Comparison of ENCODE assay signal across 9 cellular contexts in genomic region chr18:33578371-33579146, GRCh38. TPM values are rescaled to one million over a fixed set of nuclear protein-coding genes. Genes with fewer than 3 reads are reported as not detected.
DNase-seq lines count a peak whose midpoint lies in the region; ATAC-seq, FAIRE-seq and TF ChIP-seq lines count a peak whose summit lies in the region.
"Had no signal": no experiment of that assay in that cellular context is flagged by ENCODE, and none has a peak within 500 bp of the region (broad histone marks: within the 10 kb centered on the region; RNA-seq: fewer than 3 reads in every experiment).

No MANE protein-coding gene starts in this region.

- peak overlapping the region; percentile 77 for H3K9ac ChIP-seq in astrocyte (ENCODE audit: low read length)
- H3K9ac ChIP-seq in skeletal muscle tissue (ENCODE audit: low read depth in 1 of 3, low read length in 3 of 3) = peak overlapping the region in 1 of 3 donors; percentile 25

- H3K4me1 ChIP-seq in astrocyte (ENCODE audit: insufficient read depth, low read length) = peaks cover 10% of the 10 kb centered on the region
- peaks cover 7 to 14% (median 12%) of the 10 kb centered on the region in 3 donors for H3K4me1 ChIP-seq in skeletal muscle tissue (ENCODE audit: control insufficient read depth in 3 of 3, insufficient read depth in 3 of 3, low read length in 3 of 3)

- H2AFZ ChIP-seq in astrocyte (ENCODE audit: low read depth, low read length) = peak overlapping the region; percentile 90

- H3K27me3 Mint-ChIP-seq in astrocyte (ENCODE audit: low read depth, unreplicated experiment) (peaks cover 3% of the 10 kb centered on the region), HFFc6 (ENCODE audit: insufficient read depth) (peaks cover 4% of the 10 kb centered on the region)

- H3K4me3 ChIP-seq in astrocyte (ENCODE audit: insufficient read depth, low read depth, low read length) (peak overlapping the region; percentile 69), iPS-18c (ENCODE audit: insufficient read depth, low read depth, low read length) (peak overlapping the region; percentile 66), skeletal muscle tissue (ENCODE audit: low read length in 3 of 3) (peak overlapping the region; percentile 51 to 65 (median 64))

- H3K36me3 Mint-ChIP-seq in astrocyte (ENCODE audit: low read depth, unreplicated experiment) (no peaks in the 10 kb centered on the region), HFFc6 (ENCODE audit: low read depth) (peaks cover 5% of the 10 kb centered on the region; the same call in 1 of the 2 replicates)

- H3K79me2 ChIP-seq in astrocyte (ENCODE audit: insufficient read depth, low read length) = no peaks in the 10 kb centered on the region

- TF ChIP-seq CTCF in astrocyte (IDR thresholded peaks at IDR 0.05; ENCODE audit: insufficient read depth, low read depth, low read length) (no peak), HFFc6 (IDR thresholded peaks at IDR 0.05) (no peak)

- no peaks in the 10 kb centered on the region for H4K20me1 ChIP-seq in astrocyte (ENCODE audit: insufficient read depth, low read length)

- H3K9me3 ChIP-seq in astrocyte (ENCODE audit: insufficient read depth, low read depth, low read length) = no peaks in the 10 kb centered on the region
- no peaks in the 10 kb centered on the region for H3K9me3 ChIP-seq in iPS-18c (ENCODE audit: control insufficient read depth, insufficient read depth, low read length)
- no peaks in the 10 kb centered on the region for H3K9me3 ChIP-seq in skeletal muscle tissue (ENCODE audit: control insufficient read depth in 3 of 3, low read length in 3 of 3)

- H3K36me3 ChIP-seq in astrocyte (ENCODE audit: insufficient read depth, low read length) (no peaks in the 10 kb centered on the region), skeletal muscle tissue (ENCODE audit: control insufficient read depth in 3 of 3, insufficient read depth in 3 of 3, low read length in 3 of 3) (no peaks in the 10 kb centered on the region)

- peak overlapping the region; percentile 84 for H3K4me3 Mint-ChIP-seq in astrocyte (ENCODE audit: unreplicated experiment)
- H3K4me3 Mint-ChIP-seq in HFFc6 = no peak overlapping the region

- DNase-seq in NCI-H748 (lab: John Stamatoyannopoulos, UW; ENCODE audit: unreplicated experiment) = peak; percentile 82
- no peak for DNase-seq in NCI-H748 treated with DMSO at 0.1 percent for 48 hours (lab: John Stamatoyannopoulos, UW)
- DNase-seq in astrocyte (ENCODE audit: low read depth) = peak; percentile 3
- DNase-seq in HFFc6 = no peak
- DNase-seq in stimulated activated CD4-positive, alpha-beta T cell treated with anti-CD3 and anti-CD28 coated beads, Interleukin-4, amount 100 ng/mL, for 4 hours = no peak

- ATAC-seq in GM18498 (IDR thresholded peaks at IDR 0.05; ENCODE audit: unreplicated experiment) = no peak

- H3K27ac ChIP-seq in astrocyte (ENCODE audit: low read depth, low read length) (no peak overlapping the region), skeletal muscle tissue (ENCODE audit: low read depth, low read length) (no peak overlapping the region)

- H3K4me1 Mint-ChIP-seq in astrocyte (ENCODE audit: low read depth, unreplicated experiment) = peaks cover 4% of the 10 kb centered on the region
- H3K4me1 Mint-ChIP-seq in HFFc6 (ENCODE audit: low read depth) = peaks cover 5% of the 10 kb centered on the region; the same call in 1 of the 2 replicates

- FAIRE-seq in astrocyte (lab: Jason Lieb, UNC) = no peak

- H3K27me3 ChIP-seq in astrocyte (ENCODE audit: insufficient read depth, low read length) (peaks cover 6% of the 10 kb centered on the region), skeletal muscle tissue (ENCODE audit: control insufficient read depth in 3 of 3, insufficient read depth in 3 of 3, low read length in 3 of 3) (peaks cover 22 to 26% (median 22%) of the 10 kb centered on the region in 3 donors)

- H3K9me3 Mint-ChIP-seq in astrocyte (ENCODE audit: unreplicated experiment) (no peaks in the 10 kb centered on the region), HFFc6 (peaks cover 8% of the 10 kb centered on the region)

- peak overlapping the region; percentile 99 for H3K4me2 ChIP-seq in astrocyte (ENCODE audit: low read length)

- H3K27ac Mint-ChIP-seq in astrocyte (ENCODE audit: unreplicated experiment) = no peak overlapping the region
- no peak overlapping the region for H3K27ac Mint-ChIP-seq in HFFc6

RNA-seq across cellular contexts. Expression of gene ASXL3, which starts 0.5 kb away (rescaled TPM):
- total RNA-seq in astrocyte = 6.4 and 8.2 TPM in 2 replicates
- 7.3 TPM for total RNA-seq in skeletal muscle tissue
- not detected for total RNA-seq in HFFc6 (2021; fragmentation: NEBNext Ultra II Directional; extraction: Animal tissue kit (Norgen Biotek cat#: 25700))
- total RNA-seq: RPMI7951 had no signal

Comparison
In these comparisons a context has a peak if more than half of its experiments do, and no peak if none do; other contexts are left out.
1. DNase-seq: peak in NCI-H748 (single experiment) and astrocyte (single experiment); none in NCI-H748 treated with DMSO at 0.1 percent for 48 hours (single experiment), HFFc6 (single experiment) and stimulated activated CD4-positive, alpha-beta T cell treated with anti-CD3 and anti-CD28 coated beads, Interleukin-4, amount 100 ng/mL, for 4 hours (0 of 2).
2. Peak in every context shown above with its lines, with median percentiles within 50 percentile points of each other: H3K4me3 ChIP-seq.